Comparison of ENCODE assay signal across 11 cellular contexts in genomic region chr1:101002551-101002950, GRCh38. TPM values are rescaled to one million over a fixed set of nuclear protein-coding genes. Genes with fewer than 3 reads are reported as not detected.
DNase-seq lines count a peak whose midpoint lies in the region; ATAC-seq lines count a peak whose summit lies in the region.
"Had no signal": no experiment of that assay in that cellular context is flagged by ENCODE, and none has a peak within 500 bp of the region (broad histone marks: within the 10 kb centered on the region; RNA-seq: fewer than 3 reads in every experiment).

No MANE protein-coding gene starts in this region.

- peaks cover 58% of the 10 kb centered on the region for H3K4me1 ChIP-seq in CD4-positive, alpha-beta memory T cell (ENCODE audit: insufficient read depth, low read length)
- H3K4me1 ChIP-seq: uterus had no signal

- no peak overlapping the region for H3K4me3 ChIP-seq in CD4-positive, alpha-beta memory T cell (ENCODE audit: low read length in 2 of 2)
- H3K4me3 ChIP-seq: uterus had no signal

- H3K27ac Mint-ChIP-seq in CD4-positive, alpha-beta memory T cell: peak overlapping the region; percentile 44 to 90 (median 76)
- H3K27ac Mint-ChIP-seq in T-helper 17 cell: peak overlapping the region; percentile 73
- H3K27ac Mint-ChIP-seq: activated T-helper 2 cell treated with anti-CD3 and anti-CD28 coated beads, Interferon-gamma antibody, Interleukin-2, Interleukin-4, amounts not matched to agents 10 μg/mL and 5 μg/mL and 100 μg/mL, durations not matched to agents 14 hours and 24 hours and 36 hours had no signal

- peaks cover 27 to 31% of the 10 kb centered on the region in 2 donors for H3K36me3 Mint-ChIP-seq in CD4-positive, alpha-beta memory T cell
- peaks cover 8% of the 10 kb centered on the region for H3K36me3 Mint-ChIP-seq in T-helper 17 cell (ENCODE audit: low read depth)

- no peak for DNase-seq in CD4-positive, alpha-beta memory T cell
- DNase-seq in T-helper 17 cell: no peak
- peak; percentile 78 for DNase-seq in islet precursor cell
- no peak for DNase-seq in activated effector memory CD4-positive, alpha-beta T cell treated with Interleukin-2 at 50 U/mL for 16 hours
- DNase-seq in NCI-H2081 (lab: John Stamatoyannopoulos, UW): no peak
- DNase-seq in NCI-H187 treated with DMSO at 0.1 percent for 48 hours (lab: John Stamatoyannopoulos, UW): no peak
- no peak for DNase-seq in AG08396 (ENCODE audit: low spot score)
- DNase-seq: head of caudate nucleus, uterus had no signal

- peaks cover 0 to 1% (median 0%) of the 10 kb centered on the region in 8 donors for H3K9me3 Mint-ChIP-seq in CD4-positive, alpha-beta memory T cell

- peak overlapping the region in 3 of 8 donors; percentile 10 to 71 (median 54) for H3K4me3 Mint-ChIP-seq in CD4-positive, alpha-beta memory T cell
- H3K4me3 Mint-ChIP-seq in T-helper 17 cell: peak overlapping the region; percentile 58

- ATAC-seq in HG02759 (IDR thresholded peaks at IDR 0.05; ENCODE audit: unreplicated experiment) (peak; percentile 47), T-helper 17 cell (peak; percentile 24)

- H3K9me3 ChIP-seq in CD4-positive, alpha-beta memory T cell (ENCODE audit: control insufficient read depth in 1 of 2, low read length in 2 of 2): no peaks in the 10 kb centered on the region
- no peaks in the 10 kb centered on the region for H3K9me3 ChIP-seq in T-helper 17 cell (ENCODE audit: control insufficient read depth, low read length, poor library complexity, severe bottlenecking)
- H3K9me3 ChIP-seq: uterus had no signal

- no peak overlapping the region for H3K27ac ChIP-seq in CD4-positive, alpha-beta memory T cell (ENCODE audit: low read depth, low read length)

- intact Hi-C loops in CD4-positive, alpha-beta memory T cell (cut with micrococcal nuclease): no loop called here

- CTCF ChIA-PET in CD4-positive, alpha-beta memory T cell (lab: Charles Lee; ENCODE audit: partially characterized antibody): interaction anchor here (1.2 to 2.4 kb wide), 5 partner anchors 10 to 286 kb away, joined by 3 to 11 read pairs (median 5); no protein-coding TSS in a partner anchor

- H3K27me3 Mint-ChIP-seq in CD4-positive, alpha-beta memory T cell: no peaks in the 10 kb centered on the region
- no peaks in the 10 kb centered on the region for H3K27me3 Mint-ChIP-seq in T-helper 17 cell

- no peaks in the 10 kb centered on the region for H3K36me3 ChIP-seq in CD4-positive, alpha-beta memory T cell (ENCODE audit: insufficient read depth, low read length)
- H3K36me3 ChIP-seq: uterus had no signal

- H3K27me3 ChIP-seq in CD4-positive, alpha-beta memory T cell (ENCODE audit: insufficient read depth, low read length): no peaks in the 10 kb centered on the region
- H3K27me3 ChIP-seq: uterus had no signal

- POLR2A ChIA-PET in CD4-positive, alpha-beta memory T cell (lab: Charles Lee; ENCODE audit: partially characterized antibody): interaction anchor here (1.0 to 3.2 kb wide), 6 partner anchors 9 to 233 kb away, joined by 3 to 16 read pairs (median 4); partner anchors contain the start of gene S1PR1

- H3K4me1 Mint-ChIP-seq in CD4-positive, alpha-beta memory T cell: peaks cover 46 to 64% (median 50%) of the 10 kb centered on the region in 4 donors
- peaks cover 37% of the 10 kb centered on the region for H3K4me1 Mint-ChIP-seq in T-helper 17 cell

RNA-seq across cellular contexts. Expression of gene DPH5, which starts 23.0 kb away (rescaled TPM):
- total RNA-seq in CD4-positive, alpha-beta memory T cell: 10 to 100 TPM; 49.3 to 58.3 TPM
- polyA plus RNA-seq in CD4-positive, alpha-beta memory T cell: 10 to 100 TPM; 39.1 to 51.6 TPM
- 10 to 100 TPM; 28.8 to 29.5 TPM for total RNA-seq in T-helper 17 cell
